27 cellular contexts compared by ENCODE assay signal in genomic region chr6:110345025-110345424, GRCh38. TPM values are rescaled to one million over a fixed set of nuclear protein-coding genes. Genes with fewer than 3 reads are reported as not detected.
"Had no signal": no experiment of that assay in that cellular context is flagged by ENCODE, and none has a peak within 500 bp of the region (broad histone marks: within the 10 kb centered on the region; RNA-seq: fewer than 3 reads in every experiment).

No MANE protein-coding gene starts in this region.

- H3K4me3 ChIP-seq: body of pancreas, coronary artery, SJSA1 had no signal

- H3K27me3 Mint-ChIP-seq: activated naive CD4-positive, alpha-beta T cell treated with anti-CD3 and anti-CD28 coated beads, Interleukin-2, amount 50 U/mL, for 24 hours had no signal

- H3K4me3 Mint-ChIP-seq: activated CD8-positive, alpha-beta T cell treated with anti-CD3 and anti-CD28 coated beads, Interleukin-2, amount 10 ng/mL, durations not matched to agents 7 days and 5 days; activated naive CD4-positive, alpha-beta T cell treated with anti-CD3 and anti-CD28 coated beads, Interleukin-2, amount 50 U/mL, for 24 hours had no signal

- H3K36me3 ChIP-seq: SJSA1 had no signal

- H3K27ac ChIP-seq: body of pancreas, coronary artery, SJSA1 had no signal

- H3K4me1 ChIP-seq: body of pancreas, SJSA1 had no signal

- H3K4me1 Mint-ChIP-seq: activated naive CD4-positive, alpha-beta T cell treated with anti-CD3 and anti-CD28 coated beads, Interleukin-2, amount 50 U/mL, for 24 hours had no signal

- FAIRE-seq: bronchial epithelial cell, RCC 7860 had no signal

- H3K9me3 ChIP-seq: body of pancreas, SJSA1 had no signal

- H3K27me3 ChIP-seq: body of pancreas, SJSA1 had no signal

- DNase-seq: activated CD4-positive, alpha-beta T cell treated with anti-CD3 and anti-CD28 coated beads for 48 hours; activated CD4-positive, alpha-beta T cell treated with anti-CD3 and anti-CD28 coated beads, Interleukin-2, amount 50 U/mL, for 4 hours; activated CD4-positive, CD25-positive, alpha-beta regulatory T cell treated with anti-CD3 and anti-CD28 coated beads, Interleukin-2, amount 50 U/mL, for 72 hours; activated CD8-positive, alpha-beta memory T cell treated with anti-CD3 and anti-CD28 coated beads, Interleukin-2, amount 50 U/mL, for 48 hours; activated CD8-positive, alpha-beta T cell treated with anti-CD3 and anti-CD28 coated beads, Interleukin-2, amount 10 ng/mL, durations not matched to agents 7 days and 5 days; activated T-cell treated with anti-CD3 and anti-CD28 coated beads, Interleukin-2, amount 50 U/mL, for 1 hour; aorta; body of pancreas; central memory CD4-positive, alpha-beta T cell; Kasumi-1; NCI-H1092; NCI-H1417 treated with DMSO at 0.1 percent for 48 hours; NCI-H1694; NCI-H2029; NCI-H2107; NCI-H510A treated with DMSO at 0.1 percent for 48 hours; NCI-H82; PC-3; SHP77; SW 1271 had no signal

- H3K27ac Mint-ChIP-seq: activated CD8-positive, alpha-beta T cell treated with anti-CD3 and anti-CD28 coated beads, Interleukin-2, amount 10 ng/mL, durations not matched to agents 7 days and 5 days; activated naive CD4-positive, alpha-beta T cell treated with anti-CD3 and anti-CD28 coated beads, Interleukin-2, amount 50 U/mL, for 24 hours had no signal

- H3K36me3 Mint-ChIP-seq: activated naive CD4-positive, alpha-beta T cell treated with anti-CD3 and anti-CD28 coated beads, Interleukin-2, amount 50 U/mL, for 24 hours had no signal

- H3K9me3 Mint-ChIP-seq: activated naive CD4-positive, alpha-beta T cell treated with anti-CD3 and anti-CD28 coated beads, Interleukin-2, amount 50 U/mL, for 24 hours had no signal

- ATAC-seq: activated CD8-positive, alpha-beta T cell treated with anti-CD3 and anti-CD28 coated beads, Interleukin-2, amount 10 ng/mL, durations not matched to agents 7 days and 5 days; body of pancreas; PC-3; SK-N-SH treated with all-trans-retinoic acid at 6 μM for 48 hours had no signal

RNA-seq across cellular contexts. Expression of gene METTL24, which starts 13.1 kb away (rescaled TPM):
- total RNA-seq: activated CD8-positive, alpha-beta T cell treated with anti-CD3 and anti-CD28 coated beads, Interleukin-2, amount 10 ng/mL, durations not matched to agents 7 days and 5 days; bronchial epithelial cell; PC-3; T-helper 1 cell treated with Interleukin-12 subunit alpha and Interleukin-12 subunit beta and Interleukin-4 antibody, amounts not matched to agents 30 ng/mL and 1 ng/mL, for 36 hours had no signal
